8 cellular contexts compared by ENCODE assay signal in the genomic region with DNA sequence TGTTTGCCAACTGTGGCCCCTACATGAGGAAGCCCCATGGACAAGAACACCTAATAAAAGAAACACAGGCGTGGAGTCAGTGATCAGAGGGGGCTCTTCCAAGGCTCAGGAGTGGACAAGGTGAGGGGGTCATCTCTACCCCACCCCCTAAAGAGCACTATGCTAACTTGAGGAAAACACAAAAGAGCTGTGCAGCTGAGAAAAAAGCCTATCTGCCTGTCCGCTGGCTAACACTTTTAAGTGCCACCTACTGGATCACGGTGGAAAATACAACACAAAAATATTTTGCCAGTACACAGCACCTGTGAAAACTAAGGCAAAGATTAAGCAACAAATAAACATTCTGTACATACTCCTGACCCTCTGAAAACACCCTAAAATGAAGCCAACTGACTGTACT. TPM values are rescaled to one million over a fixed set of nuclear protein-coding genes. Genes with fewer than 3 reads are reported as not detected.
DNase-seq lines count a peak whose midpoint lies in the region; ATAC-seq and TF ChIP-seq lines count a peak whose summit lies in the region.

No MANE protein-coding gene starts in this region.

- no peaks in the 10 kb centered on the region for H4K20me1 ChIP-seq in fibroblast of lung (ENCODE audit: control insufficient read depth, extremely low read depth, insufficient read depth, low read length)

- H3K27me3 ChIP-seq in cardiac muscle cell (no peaks in the 10 kb centered on the region), fibroblast of lung (ENCODE audit: control insufficient read depth, insufficient read depth, low read length) (no peaks in the 10 kb centered on the region), upper lobe of right lung (no peaks in the 10 kb centered on the region), esophagus squamous epithelium (no peaks in the 10 kb centered on the region)

- H3K9ac ChIP-seq in fibroblast of lung (ENCODE audit: insufficient read depth, low read length), result no peak overlapping the region

- DNase-seq in cardiac muscle cell (ENCODE audit: low read depth in 1 of 2, low spot score in 1 of 2), result peak; percentile 13 to 36
- no peak for DNase-seq in cardiac septum (ENCODE audit: low spot score)
- DNase-seq in NCI-H1930 (lab: John Stamatoyannopoulos, UW), result peak; percentile 12 to 26
- peak in 1 of 2 donors; percentile 5 for DNase-seq in fibroblast of lung (ENCODE audit: low read depth in 2 of 2)
- DNase-seq in upper lobe of right lung, result no peak
- DNase-seq in esophagus squamous epithelium (lab: John Stamatoyannopoulos, UW), result no peak

- no peaks in the 10 kb centered on the region for H3K9me3 ChIP-seq in cardiac muscle cell (ENCODE audit: low read depth)
- H3K9me3 ChIP-seq in fibroblast of lung (ENCODE audit: control insufficient read depth, insufficient read depth, low read depth, low read length), result no peaks in the 10 kb centered on the region
- H3K9me3 ChIP-seq in upper lobe of right lung, result no peaks in the 10 kb centered on the region
- no peaks in the 10 kb centered on the region for H3K9me3 ChIP-seq in esophagus squamous epithelium

- intact Hi-C loops in cardiac septum (cut with DNase I), result loop anchor here (10.0 kb wide), 1 partner anchor 1275 kb away; a partner anchor contains a TSS
- intact Hi-C loops in upper lobe of right lung (cut with DNase I), result loop anchor here (10.0 kb wide), 1 partner anchor 205 kb away; no protein-coding TSS in a partner anchor
- intact Hi-C loops in esophagus squamous epithelium (cut with DNase I), result loop anchor here (5.0 to 10.0 kb wide), 2 partner anchors 65 to 207 kb away; no protein-coding TSS in a partner anchor

- no peaks in the 10 kb centered on the region for H3K79me2 ChIP-seq in fibroblast of lung (ENCODE audit: control insufficient read depth, insufficient read depth, low read length)

- no peak overlapping the region for H3K4me3 ChIP-seq in cardiac muscle cell
- no peak overlapping the region for H3K4me3 ChIP-seq in fibroblast of lung (replicated peaks in 1 of 4; ENCODE audit: control extremely low read depth in 1 of 4, insufficient read depth in 1 of 4, low read depth in 3 of 4, low read length in 4 of 4)
- no peak overlapping the region for H3K4me3 ChIP-seq in upper lobe of right lung
- H3K4me3 ChIP-seq in esophagus squamous epithelium, result no peak overlapping the region

- TF ChIP-seq CTCF in cardiac muscle cell (IDR thresholded peaks at IDR 0.05; ENCODE audit: low read depth, low read length) (peak; percentile 46), fibroblast of lung (conservative IDR thresholded peaks at IDR 0.05 in 1 of 2, IDR thresholded peaks at IDR 0.05 in 1 of 2; ENCODE audit: low read depth in 1 of 2, low read length in 2 of 2) (peak; percentile 27 to 31), upper lobe of right lung (IDR thresholded peaks at IDR 0.05) (peak; percentile 38), esophagus squamous epithelium (IDR thresholded peaks at IDR 0.05) (peak in 3 of 6 experiments; percentile 8 to 46 (median 19))

- WGBS in esophagus squamous epithelium, 2 donors, result 14 to 23% methylated on average over 3 of the region's 3 CpGs

- H3K4me1 ChIP-seq in cardiac muscle cell (ENCODE audit: low read depth), result peaks cover 4% of the 10 kb centered on the region
- H3K4me1 ChIP-seq in fibroblast of lung (ENCODE audit: control insufficient read depth, extremely low read depth, insufficient read depth, low read length), result no peaks in the 10 kb centered on the region
- no peaks in the 10 kb centered on the region for H3K4me1 ChIP-seq in upper lobe of right lung
- peaks cover 0 to 7% (median 0%) of the 10 kb centered on the region in 3 donors for H3K4me1 ChIP-seq in esophagus squamous epithelium

- no peak overlapping the region for H3K27ac ChIP-seq in cardiac muscle cell
- no peak overlapping the region for H3K27ac ChIP-seq in fibroblast of lung (ENCODE audit: insufficient read depth, low read length)
- no peak overlapping the region for H3K27ac ChIP-seq in upper lobe of right lung
- no peak overlapping the region for H3K27ac ChIP-seq in esophagus squamous epithelium

- no peak overlapping the region for H2AFZ ChIP-seq in fibroblast of lung (ENCODE audit: low read length)

- H3K36me3 ChIP-seq in cardiac muscle cell (no peaks in the 10 kb centered on the region), fibroblast of lung (ENCODE audit: control insufficient read depth, insufficient read depth, low read length) (no peaks in the 10 kb centered on the region), upper lobe of right lung (no peaks in the 10 kb centered on the region), esophagus squamous epithelium (no peaks in the 10 kb centered on the region)

- TF ChIP-seq POLR2A in esophagus squamous epithelium (IDR thresholded peaks at IDR 0.05), result no peak

- ATAC-seq in upper lobe of right lung (peak; percentile 40), HG03469 (IDR thresholded peaks at IDR 0.05; ENCODE audit: unreplicated experiment) (no peak), HG03521 (IDR thresholded peaks at IDR 0.05; ENCODE audit: unreplicated experiment) (no peak)

- no peak overlapping the region for H3K4me2 ChIP-seq in fibroblast of lung (ENCODE audit: extremely low read depth, insufficient read depth, low read length)

RNA-seq across cellular contexts. Expression of a gene that starts 53.1 kb away (rescaled TPM):
- total RNA-seq in cardiac muscle cell, result 0.69 and 0.70 TPM in 2 replicates
- polyA plus RNA-seq in cardiac muscle cell, result 0.07 TPM in 2 replicates
- 109 TPM for total RNA-seq in cardiac septum
- 0.26 and 0.33 TPM in 2 replicates for total RNA-seq in fibroblast of lung
- 0.07 and 0.10 TPM in 2 replicates for polyA plus RNA-seq in fibroblast of lung
- polyA plus RNA-seq in fibroblast of lung (2012), result 0.22 TPM in 1 of 2 replicates, not detected in the other
- 0.93 TPM in 1 of 2 replicates, not detected in the other for polyA minus RNA-seq in fibroblast of lung (ENCODE audit: low replicate concordance)
- total RNA-seq in upper lobe of right lung, result 29.2 TPM
- total RNA-seq in esophagus squamous epithelium, result 10 to 100 TPM in 1 of 4 donors, 1 to 10 TPM in 3; 5.9 to 21.3 (median 7.8) TPM

Comparison
In these comparisons a context has a peak if more than half of its experiments do, and no peak if none do; other contexts are left out.
1. DNase-seq: peak in cardiac muscle cell (2 of 2) and NCI-H1930 (2 of 2); none in cardiac septum (single experiment), upper lobe of right lung (single experiment) and esophagus squamous epithelium (single experiment).